1 cellular context compared by ENCODE assay signal in the genomic region with DNA sequence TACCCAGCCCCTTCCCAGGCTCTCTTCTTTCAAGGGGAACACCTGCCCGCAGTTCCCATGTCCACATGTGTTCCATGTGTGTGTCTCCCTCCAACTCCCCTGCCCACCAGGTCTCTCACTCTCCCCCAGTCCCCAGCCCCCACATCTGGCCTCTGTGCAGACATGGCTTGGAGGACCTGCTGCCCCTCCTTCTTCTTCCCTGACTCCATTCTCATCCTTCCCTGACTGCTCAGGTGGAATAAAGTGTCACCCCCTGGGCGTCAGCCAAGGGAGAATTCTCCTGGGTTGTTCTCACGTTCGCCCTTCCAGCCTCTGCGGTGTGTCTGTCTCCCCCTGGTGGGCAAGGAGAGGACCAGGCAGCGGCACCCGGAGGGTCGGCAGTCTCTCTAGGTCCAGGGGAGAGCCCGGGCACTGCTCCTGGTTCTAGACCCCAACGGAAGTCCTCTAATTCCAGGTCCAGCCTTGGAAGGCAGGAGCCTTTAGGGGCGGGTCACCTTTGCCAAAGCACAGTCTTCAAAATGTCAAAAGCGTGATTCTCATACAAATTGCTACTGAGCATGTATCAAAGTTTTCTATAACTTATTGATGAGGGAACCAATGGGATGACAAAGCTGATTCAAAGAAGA.
A peak's percentile ranks its signal among the peaks of the same experiment; 100 is the strongest.
TF ChIP-seq lines count a peak whose summit lies in the region.

No MANE protein-coding gene starts in this region.

TF ChIP-seq in HEK293, 187 proteins besides CTCF, POLR2A, EP300 and RAD21 (continued from another document and continues in another):
- TF ChIP-seq, protein P1, sequence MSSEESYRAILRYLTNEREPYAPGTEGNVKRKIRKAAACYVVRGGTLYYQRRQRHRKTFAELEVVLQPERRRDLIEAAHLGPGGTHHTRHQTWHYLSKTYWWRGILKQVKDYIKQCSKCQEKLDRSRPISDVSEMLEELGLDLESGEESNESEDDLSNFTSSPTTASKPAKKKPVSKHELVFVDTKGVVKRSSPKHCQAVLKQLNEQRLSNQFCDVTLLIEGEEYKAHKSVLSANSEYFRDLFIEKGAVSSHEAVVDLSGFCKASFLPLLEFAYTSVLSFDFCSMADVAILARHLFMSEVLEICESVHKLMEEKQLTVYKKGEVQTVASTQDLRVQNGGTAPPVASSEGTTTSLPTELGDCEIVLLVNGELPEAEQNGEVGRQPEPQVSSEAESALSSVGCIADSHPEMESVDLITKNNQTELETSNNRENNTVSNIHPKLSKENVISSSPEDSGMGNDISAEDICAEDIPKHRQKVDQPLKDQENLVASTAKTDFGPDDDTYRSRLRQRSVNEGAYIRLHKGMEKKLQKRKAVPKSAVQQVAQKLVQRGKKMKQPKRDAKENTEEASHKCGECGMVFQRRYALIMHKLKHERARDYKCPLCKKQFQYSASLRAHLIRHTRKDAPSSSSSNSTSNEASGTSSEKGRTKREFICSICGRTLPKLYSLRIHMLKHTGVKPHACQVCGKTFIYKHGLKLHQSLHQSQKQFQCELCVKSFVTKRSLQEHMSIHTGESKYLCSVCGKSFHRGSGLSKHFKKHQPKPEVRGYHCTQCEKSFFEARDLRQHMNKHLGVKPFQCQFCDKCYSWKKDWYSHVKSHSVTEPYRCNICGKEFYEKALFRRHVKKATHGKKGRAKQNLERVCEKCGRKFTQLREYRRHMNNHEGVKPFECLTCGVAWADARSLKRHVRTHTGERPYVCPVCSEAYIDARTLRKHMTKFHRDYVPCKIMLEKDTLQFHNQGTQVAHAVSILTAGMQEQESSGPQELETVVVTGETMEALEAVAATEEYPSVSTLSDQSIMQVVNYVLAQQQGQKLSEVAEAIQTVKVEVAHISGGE (tag by site-specific recombination; conservative IDR thresholded peaks at IDR 0.05; ENCODE audit: low read depth) = no peak
- TF ChIP-seq ZNF777 (tag by site-specific recombination; IDR thresholded peaks at IDR 0.05; ENCODE audit: borderline replicate concordance) = no peak
- no peak for TF ChIP-seq ZNF621 (tag by site-specific recombination; IDR thresholded peaks at IDR 0.05)
- no peak for TF ChIP-seq ZNF677 (tag by site-specific recombination; IDR thresholded peaks at IDR 0.05)
- TF ChIP-seq ZNF747 (tag by site-specific recombination; IDR thresholded peaks at IDR 0.05) = no peak
- TF ChIP-seq ZNF133 (tag by site-specific recombination; IDR thresholded peaks at IDR 0.05) = no peak
- no peak for TF ChIP-seq HOXA7 (CRISPR knock-in tag; IDR thresholded peaks at IDR 0.05; ENCODE audit: borderline replicate concordance)
- no peak for TF ChIP-seq ZNF335 (tag by site-specific recombination; conservative IDR thresholded peaks at IDR 0.05)
- TF ChIP-seq IKZF3 (tag by site-specific recombination; IDR thresholded peaks at IDR 0.05) = 0 out of 2 replicates have a peak, but pooled peaks have one; percentile 44
- TF ChIP-seq GLIS1 (tag by site-specific recombination; IDR thresholded peaks at IDR 0.05) = peak; percentile 83
- no peak for TF ChIP-seq KLF10 (tag by site-specific recombination; IDR thresholded peaks at IDR 0.05)
- no peak for TF ChIP-seq ZBTB1 (tag by site-specific recombination; IDR thresholded peaks at IDR 0.05)
- TF ChIP-seq, protein P2, sequence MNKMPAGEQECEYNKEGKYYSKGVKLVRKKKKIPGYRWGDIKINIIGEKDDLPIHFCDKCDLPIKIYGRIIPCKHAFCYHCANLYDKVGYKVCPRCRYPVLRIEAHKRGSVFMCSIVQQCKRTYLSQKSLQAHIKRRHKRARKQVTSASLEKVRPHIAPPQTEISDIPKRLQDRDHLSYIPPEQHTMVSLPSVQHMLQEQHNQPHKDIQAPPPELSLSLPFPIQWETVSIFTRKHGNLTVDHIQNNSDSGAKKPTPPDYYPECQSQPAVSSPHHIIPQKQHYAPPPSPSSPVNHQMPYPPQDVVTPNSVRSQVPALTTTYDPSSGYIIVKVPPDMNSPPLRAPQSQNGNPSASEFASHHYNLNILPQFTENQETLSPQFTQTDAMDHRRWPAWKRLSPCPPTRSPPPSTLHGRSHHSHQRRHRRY (tag by site-specific recombination; IDR thresholded peaks at IDR 0.05) = no peak
- no peak for TF ChIP-seq ZNF560 (tag by site-specific recombination; IDR thresholded peaks at IDR 0.05; ENCODE audit: borderline replicate concordance)
- peak; percentile 72 for TF ChIP-seq ZBTB48 (tag by site-specific recombination; IDR thresholded peaks at IDR 0.05)
- no peak for TF ChIP-seq ZNF24 (tag by site-specific recombination; IDR thresholded peaks at IDR 0.05)
- no peak for TF ChIP-seq OSR2 (tag by site-specific recombination; IDR thresholded peaks at IDR 0.05)
- TF ChIP-seq ZNF521 (tag by site-specific recombination; IDR thresholded peaks at IDR 0.05) = no peak
- TF ChIP-seq, protein P3, sequence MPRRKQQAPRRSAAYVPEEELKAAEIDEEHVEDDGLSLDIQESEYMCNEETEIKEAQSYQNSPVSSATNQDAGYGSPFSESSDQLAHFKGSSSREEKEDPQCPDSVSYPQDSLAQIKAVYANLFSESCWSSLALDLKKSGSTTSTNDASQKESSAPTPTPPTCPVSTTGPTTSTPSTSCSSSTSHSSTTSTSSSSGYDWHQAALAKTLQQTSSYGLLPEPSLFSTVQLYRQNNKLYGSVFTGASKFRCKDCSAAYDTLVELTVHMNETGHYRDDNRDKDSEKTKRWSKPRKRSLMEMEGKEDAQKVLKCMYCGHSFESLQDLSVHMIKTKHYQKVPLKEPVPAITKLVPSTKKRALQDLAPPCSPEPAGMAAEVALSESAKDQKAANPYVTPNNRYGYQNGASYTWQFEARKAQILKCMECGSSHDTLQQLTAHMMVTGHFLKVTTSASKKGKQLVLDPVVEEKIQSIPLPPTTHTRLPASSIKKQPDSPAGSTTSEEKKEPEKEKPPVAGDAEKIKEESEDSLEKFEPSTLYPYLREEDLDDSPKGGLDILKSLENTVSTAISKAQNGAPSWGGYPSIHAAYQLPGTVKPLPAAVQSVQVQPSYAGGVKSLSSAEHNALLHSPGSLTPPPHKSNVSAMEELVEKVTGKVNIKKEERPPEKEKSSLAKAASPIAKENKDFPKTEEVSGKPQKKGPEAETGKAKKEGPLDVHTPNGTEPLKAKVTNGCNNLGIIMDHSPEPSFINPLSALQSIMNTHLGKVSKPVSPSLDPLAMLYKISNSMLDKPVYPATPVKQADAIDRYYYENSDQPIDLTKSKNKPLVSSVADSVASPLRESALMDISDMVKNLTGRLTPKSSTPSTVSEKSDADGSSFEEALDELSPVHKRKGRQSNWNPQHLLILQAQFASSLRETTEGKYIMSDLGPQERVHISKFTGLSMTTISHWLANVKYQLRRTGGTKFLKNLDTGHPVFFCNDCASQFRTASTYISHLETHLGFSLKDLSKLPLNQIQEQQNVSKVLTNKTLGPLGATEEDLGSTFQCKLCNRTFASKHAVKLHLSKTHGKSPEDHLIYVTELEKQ (tag by site-specific recombination; IDR thresholded peaks at IDR 0.05; ENCODE audit: borderline replicate concordance) = no peak
- TF ChIP-seq MEIS1 (CRISPR knock-in tag; IDR thresholded peaks at IDR 0.05; ENCODE audit: borderline replicate concordance) = no peak
- TF ChIP-seq ZIC2 (tag by site-specific recombination; IDR thresholded peaks at IDR 0.05) = peak; percentile 33; the same call in 1 of the 2 replicates
- TF ChIP-seq ZNF654 (tag by site-specific recombination; IDR thresholded peaks at IDR 0.05; ENCODE audit: low read depth) = peak; percentile 54
- TF ChIP-seq, protein P4, sequence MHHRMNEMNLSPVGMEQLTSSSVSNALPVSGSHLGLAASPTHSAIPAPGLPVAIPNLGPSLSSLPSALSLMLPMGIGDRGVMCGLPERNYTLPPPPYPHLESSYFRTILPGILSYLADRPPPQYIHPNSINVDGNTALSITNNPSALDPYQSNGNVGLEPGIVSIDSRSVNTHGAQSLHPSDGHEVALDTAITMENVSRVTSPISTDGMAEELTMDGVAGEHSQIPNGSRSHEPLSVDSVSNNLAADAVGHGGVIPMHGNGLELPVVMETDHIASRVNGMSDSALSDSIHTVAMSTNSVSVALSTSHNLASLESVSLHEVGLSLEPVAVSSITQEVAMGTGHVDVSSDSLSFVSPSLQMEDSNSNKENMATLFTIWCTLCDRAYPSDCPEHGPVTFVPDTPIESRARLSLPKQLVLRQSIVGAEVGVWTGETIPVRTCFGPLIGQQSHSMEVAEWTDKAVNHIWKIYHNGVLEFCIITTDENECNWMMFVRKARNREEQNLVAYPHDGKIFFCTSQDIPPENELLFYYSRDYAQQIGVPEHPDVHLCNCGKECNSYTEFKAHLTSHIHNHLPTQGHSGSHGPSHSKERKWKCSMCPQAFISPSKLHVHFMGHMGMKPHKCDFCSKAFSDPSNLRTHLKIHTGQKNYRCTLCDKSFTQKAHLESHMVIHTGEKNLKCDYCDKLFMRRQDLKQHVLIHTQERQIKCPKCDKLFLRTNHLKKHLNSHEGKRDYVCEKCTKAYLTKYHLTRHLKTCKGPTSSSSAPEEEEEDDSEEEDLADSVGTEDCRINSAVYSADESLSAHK (tag by site-specific recombination; IDR thresholded peaks at IDR 0.05) = 0 out of 2 replicates have a peak, but pooled peaks have one; percentile 10
- TF ChIP-seq ZNF830 (tag by site-specific recombination; IDR thresholded peaks at IDR 0.05; ENCODE audit: low read depth) = no peak
- TF ChIP-seq ZNF596 (tag by site-specific recombination; IDR thresholded peaks at IDR 0.05) = no peak
- TF ChIP-seq ZSCAN16 (tag by site-specific recombination; IDR thresholded peaks at IDR 0.05) = no peak
- TF ChIP-seq, protein P5, sequence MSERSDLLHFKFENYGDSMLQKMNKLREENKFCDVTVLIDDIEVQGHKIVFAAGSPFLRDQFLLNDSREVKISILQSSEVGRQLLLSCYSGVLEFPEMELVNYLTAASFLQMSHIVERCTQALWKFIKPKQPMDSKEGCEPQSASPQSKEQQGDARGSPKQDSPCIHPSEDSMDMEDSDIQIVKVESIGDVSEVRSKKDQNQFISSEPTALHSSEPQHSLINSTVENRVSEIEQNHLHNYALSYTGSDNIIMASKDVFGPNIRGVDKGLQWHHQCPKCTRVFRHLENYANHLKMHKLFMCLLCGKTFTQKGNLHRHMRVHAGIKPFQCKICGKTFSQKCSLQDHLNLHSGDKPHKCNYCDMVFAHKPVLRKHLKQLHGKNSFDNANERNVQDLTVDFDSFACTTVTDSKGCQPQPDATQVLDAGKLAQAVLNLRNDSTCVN (tag by site-specific recombination; optimal IDR thresholded peaks at IDR 0.05) = no peak
- no peak for TF ChIP-seq ZNF10 (tag by site-specific recombination; IDR thresholded peaks at IDR 0.05)
- TF ChIP-seq, protein P6, sequence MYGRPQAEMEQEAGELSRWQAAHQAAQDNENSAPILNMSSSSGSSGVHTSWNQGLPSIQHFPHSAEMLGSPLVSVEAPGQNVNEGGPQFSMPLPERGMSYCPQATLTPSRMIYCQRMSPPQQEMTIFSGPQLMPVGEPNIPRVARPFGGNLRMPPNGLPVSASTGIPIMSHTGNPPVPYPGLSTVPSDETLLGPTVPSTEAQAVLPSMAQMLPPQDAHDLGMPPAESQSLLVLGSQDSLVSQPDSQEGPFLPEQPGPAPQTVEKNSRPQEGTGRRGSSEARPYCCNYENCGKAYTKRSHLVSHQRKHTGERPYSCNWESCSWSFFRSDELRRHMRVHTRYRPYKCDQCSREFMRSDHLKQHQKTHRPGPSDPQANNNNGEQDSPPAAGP (tag by site-specific recombination; IDR thresholded peaks at IDR 0.05) = 0 out of 2 replicates have a peak, but pooled peaks have one; percentile 43
- TF ChIP-seq, protein P7, sequence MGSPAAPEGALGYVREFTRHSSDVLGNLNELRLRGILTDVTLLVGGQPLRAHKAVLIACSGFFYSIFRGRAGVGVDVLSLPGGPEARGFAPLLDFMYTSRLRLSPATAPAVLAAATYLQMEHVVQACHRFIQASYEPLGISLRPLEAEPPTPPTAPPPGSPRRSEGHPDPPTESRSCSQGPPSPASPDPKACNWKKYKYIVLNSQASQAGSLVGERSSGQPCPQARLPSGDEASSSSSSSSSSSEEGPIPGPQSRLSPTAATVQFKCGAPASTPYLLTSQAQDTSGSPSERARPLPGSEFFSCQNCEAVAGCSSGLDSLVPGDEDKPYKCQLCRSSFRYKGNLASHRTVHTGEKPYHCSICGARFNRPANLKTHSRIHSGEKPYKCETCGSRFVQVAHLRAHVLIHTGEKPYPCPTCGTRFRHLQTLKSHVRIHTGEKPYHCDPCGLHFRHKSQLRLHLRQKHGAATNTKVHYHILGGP (tag by site-specific recombination; IDR thresholded peaks at IDR 0.05) = no peak
- no peak for TF ChIP-seq ZNF530 (tag by site-specific recombination; IDR thresholded peaks at IDR 0.05; ENCODE audit: low read depth)
- peak; percentile 56 for TF ChIP-seq ZBTB8A (tag by site-specific recombination; IDR thresholded peaks at IDR 0.05)
- TF ChIP-seq, protein P8, sequence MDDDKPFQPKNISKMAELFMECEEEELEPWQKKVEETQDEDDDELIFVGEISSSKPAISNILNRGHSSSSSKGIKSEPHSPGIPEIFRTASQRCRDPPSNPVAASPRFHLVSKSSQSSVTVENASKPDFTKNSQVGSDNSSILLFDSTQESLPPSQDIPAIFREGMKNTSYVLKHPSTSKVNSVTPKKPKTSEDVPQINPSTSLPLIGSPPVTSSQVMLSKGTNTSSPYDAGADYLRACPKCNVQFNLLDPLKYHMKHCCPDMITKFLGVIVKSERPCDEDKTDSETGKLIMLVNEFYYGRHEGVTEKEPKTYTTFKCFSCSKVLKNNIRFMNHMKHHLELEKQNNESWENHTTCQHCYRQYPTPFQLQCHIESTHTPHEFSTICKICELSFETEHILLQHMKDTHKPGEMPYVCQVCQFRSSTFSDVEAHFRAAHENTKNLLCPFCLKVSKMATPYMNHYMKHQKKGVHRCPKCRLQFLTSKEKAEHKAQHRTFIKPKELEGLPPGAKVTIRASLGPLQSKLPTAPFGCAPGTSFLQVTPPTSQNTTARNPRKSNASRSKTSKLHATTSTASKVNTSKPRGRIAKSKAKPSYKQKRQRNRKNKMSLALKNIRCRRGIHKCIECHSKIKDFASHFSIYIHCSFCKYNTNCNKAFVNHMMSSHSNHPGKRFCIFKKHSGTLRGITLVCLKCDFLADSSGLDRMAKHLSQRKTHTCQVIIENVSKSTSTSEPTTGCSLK (tag by site-specific recombination; IDR thresholded peaks at IDR 0.05) = no peak
- 0 out of 2 replicates have a peak, but pooled peaks have one; percentile 33 for TF ChIP-seq ZNF629 (tag by site-specific recombination; IDR thresholded peaks at IDR 0.05)
- TF ChIP-seq ZNF324 (tag by site-specific recombination; IDR thresholded peaks at IDR 0.05) = no peak
- no peak for TF ChIP-seq MYNN (tag by site-specific recombination; IDR thresholded peaks at IDR 0.05; ENCODE audit: borderline replicate concordance)
- TF ChIP-seq GLIS2 (tag by site-specific recombination; IDR thresholded peaks at IDR 0.05) = peak; percentile 33; the same call in 1 of the 2 replicates
- TF ChIP-seq, protein P9, sequence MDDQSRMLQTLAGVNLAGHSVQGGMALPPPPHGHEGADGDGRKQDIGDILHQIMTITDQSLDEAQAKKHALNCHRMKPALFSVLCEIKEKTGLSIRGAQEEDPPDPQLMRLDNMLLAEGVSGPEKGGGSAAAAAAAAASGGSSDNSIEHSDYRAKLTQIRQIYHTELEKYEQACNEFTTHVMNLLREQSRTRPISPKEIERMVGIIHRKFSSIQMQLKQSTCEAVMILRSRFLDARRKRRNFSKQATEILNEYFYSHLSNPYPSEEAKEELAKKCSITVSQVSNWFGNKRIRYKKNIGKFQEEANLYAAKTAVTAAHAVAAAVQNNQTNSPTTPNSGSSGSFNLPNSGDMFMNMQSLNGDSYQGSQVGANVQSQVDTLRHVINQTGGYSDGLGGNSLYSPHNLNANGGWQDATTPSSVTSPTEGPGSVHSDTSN (CRISPR knock-in tag; IDR thresholded peaks at IDR 0.05) = no peak
- TF ChIP-seq ZNF221 (tag by site-specific recombination; IDR thresholded peaks at IDR 0.05; ENCODE audit: borderline replicate concordance) = no peak
- no peak for TF ChIP-seq ZNF404 (tag by site-specific recombination; IDR thresholded peaks at IDR 0.05)
- no peak for TF ChIP-seq ZNF791 (tag by site-specific recombination; IDR thresholded peaks at IDR 0.05)
- no peak for TF ChIP-seq ZNF555 (tag by site-specific recombination; conservative IDR thresholded peaks at IDR 0.05)
- no peak for TF ChIP-seq ZNF2 (tag by site-specific recombination; IDR thresholded peaks at IDR 0.05)
